ENCODE assay signal across 39 cellular contexts in genomic region chr15:67977690-67978089, GRCh38.
"Had no signal": no experiment of that assay in that cellular context is flagged by ENCODE, and none has a peak within 500 bp of the region (broad histone marks: within the 10 kb centered on the region; RNA-seq: fewer than 3 reads in every experiment).

No MANE protein-coding gene starts in this region.

- H3K9me3 Mint-ChIP-seq: activated naive CD4-positive, alpha-beta T cell treated with anti-CD3 and anti-CD28 coated beads, Interleukin-2, amount 10 ng/mL, durations not matched to agents 7 days and 5 days; activated T-cell treated with anti-CD3 and anti-CD28 coated beads, Interleukin-2, amount 50 U/mL, for 4 hours; activated T-helper 1 cell treated with anti-CD3 and anti-CD28 coated beads, Interleukin-12 subunit alpha, Interleukin-12 subunit beta, Interleukin-2, Interleukin-4 antibody, amounts not matched to agents 30 ng/mL and 10 ng/mL and 1 ng/mL, durations not matched to agents 14 hours and 24 hours and 36 hours; activated T-helper 17 cell treated with anti-CD3 and anti-CD28 coated beads, Interleukin-2, amount 50 U/mL, for 72 hours; activated T-helper 2 cell treated with anti-CD3 and anti-CD28 coated beads, Interferon-gamma antibody, Interleukin-2, Interleukin-4, amounts not matched to agents 10 μg/mL and 5 μg/mL and 100 μg/mL, durations not matched to agents 14 hours and 24 hours and 36 hours; central memory CD8-positive, alpha-beta T cell had no signal

- H3K4me3 Mint-ChIP-seq: activated naive CD4-positive, alpha-beta T cell treated with anti-CD3 and anti-CD28 coated beads for 36 hours; activated naive CD4-positive, alpha-beta T cell treated with anti-CD3 and anti-CD28 coated beads, Interleukin-2, amount 10 ng/mL, durations not matched to agents 7 days and 5 days; activated naive CD4-positive, alpha-beta T cell treated with anti-CD3 and anti-CD28 coated beads, Interleukin-2, amount 50 U/mL, for 24 hours; activated naive CD8-positive, alpha-beta T cell; activated naive CD8-positive, alpha-beta T cell treated with anti-CD3 and anti-CD28 coated beads for 36 hours; activated naive CD8-positive, alpha-beta T cell treated with anti-CD3 and anti-CD28 coated beads, Interleukin-2, amount 10 ng/mL, durations not matched to agents 7 days and 5 days; activated naive CD8-positive, alpha-beta T cell treated with anti-CD3 and anti-CD28 coated beads, Interleukin-2, amount 50 U/mL, for 24 hours; activated T-cell treated with anti-CD3 and anti-CD28 coated beads, Interleukin-2, amount 50 U/mL, for 4 hours; activated T-cell treated with anti-CD3 and anti-CD28 coated beads, Interleukin-2, amount 50 U/mL, for 72 hours; activated T-helper 1 cell treated with anti-CD3 and anti-CD28 coated beads, Interleukin-12 subunit alpha, Interleukin-12 subunit beta, Interleukin-2, Interleukin-4 antibody, amounts not matched to agents 30 ng/mL and 10 ng/mL and 1 ng/mL, durations not matched to agents 14 hours and 24 hours and 36 hours; activated T-helper 17 cell treated with anti-CD3 and anti-CD28 coated beads, Interleukin-2, amount 50 U/mL, for 72 hours; brain; central memory CD8-positive, alpha-beta T cell had no signal

- FAIRE-seq: astrocyte, bronchial epithelial cell, colon had no signal

- H3K27me3 ChIP-seq: adrenal gland, ascending aorta, body of pancreas, brain microvascular endothelial cell, breast epithelium, cardiac muscle cell had no signal

- H3K9me3 ChIP-seq: adrenal gland, ascending aorta, breast epithelium had no signal

- H3K27ac ChIP-seq: adrenal gland, ascending aorta, body of pancreas, brain microvascular endothelial cell, breast epithelium, cardiac muscle cell had no signal

- ATAC-seq: activated naive CD4-positive, alpha-beta T cell treated with anti-CD3 and anti-CD28 coated beads, Interleukin-2, amount 50 U/mL, for 72 hours; activated naive CD8-positive, alpha-beta T cell treated with anti-CD3 and anti-CD28 coated beads, Interleukin-2, amount 50 U/mL, for 24 hours; activated T-cell treated with anti-CD3 and anti-CD28 coated beads, Interleukin-2, amount 50 U/mL, for 4 hours; activated T-cell treated with anti-CD3 and anti-CD28 coated beads, Interleukin-2, amount 50 U/mL, for 72 hours; activated T-helper 17 cell treated with anti-CD3 and anti-CD28 coated beads, Interleukin-2, amount 50 U/mL, for 72 hours; body of pancreas had no signal

- H3K4me1 ChIP-seq: adrenal gland, ascending aorta, breast epithelium had no signal

- H3K27ac Mint-ChIP-seq: activated naive CD4-positive, alpha-beta T cell treated with anti-CD3 and anti-CD28 coated beads for 36 hours; activated naive CD4-positive, alpha-beta T cell treated with anti-CD3 and anti-CD28 coated beads, Interleukin-2, amount 10 ng/mL, durations not matched to agents 7 days and 5 days; activated naive CD4-positive, alpha-beta T cell treated with anti-CD3 and anti-CD28 coated beads, Interleukin-2, amount 50 U/mL, for 24 hours; activated naive CD4-positive, alpha-beta T cell treated with anti-CD3 and anti-CD28 coated beads, Interleukin-2, amount 50 U/mL, for 72 hours; activated naive CD8-positive, alpha-beta T cell; activated naive CD8-positive, alpha-beta T cell treated with anti-CD3 and anti-CD28 coated beads for 36 hours; activated naive CD8-positive, alpha-beta T cell treated with anti-CD3 and anti-CD28 coated beads, Interleukin-2, amount 10 ng/mL, durations not matched to agents 7 days and 5 days; activated naive CD8-positive, alpha-beta T cell treated with anti-CD3 and anti-CD28 coated beads, Interleukin-2, amount 50 U/mL, for 24 hours; activated T-cell treated with anti-CD3 and anti-CD28 coated beads, Interleukin-2, amount 50 U/mL, for 72 hours; activated T-helper 1 cell treated with anti-CD3 and anti-CD28 coated beads, Interleukin-12 subunit alpha, Interleukin-12 subunit beta, Interleukin-2, Interleukin-4 antibody, amounts not matched to agents 30 ng/mL and 10 ng/mL and 1 ng/mL, durations not matched to agents 14 hours and 24 hours and 36 hours; activated T-helper 17 cell treated with anti-CD3 and anti-CD28 coated beads, Interleukin-2, amount 50 U/mL, for 72 hours; activated T-helper 2 cell treated with anti-CD3 and anti-CD28 coated beads, Interferon-gamma antibody, Interleukin-2, Interleukin-4, amounts not matched to agents 10 μg/mL and 5 μg/mL and 100 μg/mL, durations not matched to agents 14 hours and 24 hours and 36 hours; brain had no signal

- H3K36me3 Mint-ChIP-seq: activated naive CD4-positive, alpha-beta T cell treated with anti-CD3 and anti-CD28 coated beads, Interleukin-2, amount 10 ng/mL, durations not matched to agents 7 days and 5 days; activated naive CD4-positive, alpha-beta T cell treated with anti-CD3 and anti-CD28 coated beads, Interleukin-2, amount 50 U/mL, for 24 hours; activated naive CD8-positive, alpha-beta T cell; activated naive CD8-positive, alpha-beta T cell treated with anti-CD3 and anti-CD28 coated beads for 36 hours; activated naive CD8-positive, alpha-beta T cell treated with anti-CD3 and anti-CD28 coated beads, Interleukin-2, amount 10 ng/mL, durations not matched to agents 7 days and 5 days had no signal

- DNase-seq: activated effector memory CD4-positive, alpha-beta T cell treated with anti-CD3 and anti-CD28 coated beads, Interleukin-2, amount 50 U/mL, for 16 hours; activated effector memory CD4-positive, alpha-beta T cell treated with Interleukin-2 at 50 U/mL for 16 hours; activated gamma-delta T cell; activated gamma-delta T cell treated with Interleukin-2 at 50 U/mL for 16 hours; activated naive CD4-positive, alpha-beta T cell; activated naive CD4-positive, alpha-beta T cell treated with anti-CD3 and anti-CD28 coated beads for 36 hours; activated naive CD4-positive, alpha-beta T cell treated with anti-CD3 and anti-CD28 coated beads, Interleukin-2, amount 10 ng/mL, durations not matched to agents 7 days and 5 days; activated naive CD4-positive, alpha-beta T cell treated with anti-CD3 and anti-CD28 coated beads, Interleukin-2, amount 50 U/mL, for 16 hours; activated naive CD4-positive, alpha-beta T cell treated with Interleukin-2 at 50 U/mL for 16 hours; activated naive CD8-positive, alpha-beta T cell treated with anti-CD3 and anti-CD28 coated beads for 36 hours; activated naive CD8-positive, alpha-beta T cell treated with anti-CD3 and anti-CD28 coated beads, Interleukin-2, amount 10 ng/mL, durations not matched to agents 7 days and 5 days; activated naive CD8-positive, alpha-beta T cell treated with anti-CD3 and anti-CD28 coated beads, Interleukin-2, amount 50 U/mL, for 24 hours; activated T-cell treated with anti-CD3 and anti-CD28 coated beads, Interleukin-2, amount 50 U/mL, for 4 hours; activated T-cell treated with anti-CD3 and anti-CD28 coated beads, Interleukin-2, amount 50 U/mL, for 48 hours; activated T-cell treated with anti-CD3 and anti-CD28 coated beads, Interleukin-2, amount 50 U/mL, for 72 hours; adrenal gland; amniotic stem cell; amygdala; anterior cingulate cortex; aorta; body of pancreas; brain microvascular endothelial cell; caudate nucleus; central memory CD4-positive, alpha-beta T cell; cerebellar nuclear complex had no signal

- H3K4me3 ChIP-seq: adrenal gland, ascending aorta, body of pancreas, breast epithelium, cardiac muscle cell had no signal

- H3K27me3 Mint-ChIP-seq: activated naive CD4-positive, alpha-beta T cell treated with anti-CD3 and anti-CD28 coated beads, Interleukin-2, amount 50 U/mL, for 24 hours; activated naive CD8-positive, alpha-beta T cell treated with anti-CD3 and anti-CD28 coated beads for 36 hours; activated naive CD8-positive, alpha-beta T cell treated with anti-CD3 and anti-CD28 coated beads, Interleukin-2, amount 50 U/mL, for 24 hours had no signal

- H3K36me3 ChIP-seq: adrenal gland, ascending aorta, brain microvascular endothelial cell, breast epithelium, cardiac muscle cell had no signal

- H3K4me1 Mint-ChIP-seq: activated naive CD4-positive, alpha-beta T cell treated with anti-CD3 and anti-CD28 coated beads, Interleukin-2, amount 10 ng/mL, durations not matched to agents 7 days and 5 days; activated naive CD4-positive, alpha-beta T cell treated with anti-CD3 and anti-CD28 coated beads, Interleukin-2, amount 50 U/mL, for 24 hours; activated naive CD8-positive, alpha-beta T cell treated with anti-CD3 and anti-CD28 coated beads for 36 hours; activated naive CD8-positive, alpha-beta T cell treated with anti-CD3 and anti-CD28 coated beads, Interleukin-2, amount 10 ng/mL, durations not matched to agents 7 days and 5 days; activated naive CD8-positive, alpha-beta T cell treated with anti-CD3 and anti-CD28 coated beads, Interleukin-2, amount 50 U/mL, for 24 hours; activated T-helper 17 cell treated with anti-CD3 and anti-CD28 coated beads, Interleukin-2, amount 50 U/mL, for 72 hours; brain; central memory CD8-positive, alpha-beta T cell had no signal
